In genomic region chr10:62813981-62814380, GRCh38 we compare ENCODE assay signal across 11 cellular contexts. TPM values are rescaled to one million over a fixed set of nuclear protein-coding genes. Genes with fewer than 3 reads are reported as not detected.
DNase-seq lines count a peak whose midpoint lies in the region; ATAC-seq and TF ChIP-seq lines count a peak whose summit lies in the region.
"Had no signal": no experiment of that assay in that cellular context is flagged by ENCODE, and none has a peak within 500 bp of the region (broad histone marks: within the 10 kb centered on the region; RNA-seq: fewer than 3 reads in every experiment).

No MANE protein-coding gene starts in this region.

- DNase-seq in GM06990 (ENCODE audit: extremely low read depth, insufficient read length) (no peak), T-helper 17 cell (no peak), globus pallidus (ENCODE audit: low spot score) (no peak), AG20443 (ENCODE audit: low spot score) (no peak)
- no peak for DNase-seq in effector memory CD8-positive, alpha-beta T cell
- DNase-seq: HCEC 1CT; islet precursor cell; NCI-H2029 treated with DMSO at 0.1 percent for 48 hours; stimulated activated naive CD4-positive, alpha-beta T cell treated with Interleukin-2 at 50 U/mL for 16 hours had no signal

- ATAC-seq in T-helper 17 cell: no peak
- no peak for ATAC-seq in effector memory CD8-positive, alpha-beta T cell (replicated peaks)
- no peak for ATAC-seq in HG02798 (IDR thresholded peaks at IDR 0.05; ENCODE audit: poor library complexity, unreplicated experiment)

- peak overlapping the region in 1 of 21 experiments; percentile 65 for H3K27ac ChIP-seq in skin epidermis

- peaks cover 29% of the 10 kb centered on the region for H3K27me3 Mint-ChIP-seq in T-helper 17 cell
- peaks cover 32 to 42% of the 10 kb centered on the region in 2 donors for H3K27me3 Mint-ChIP-seq in effector memory CD8-positive, alpha-beta T cell

- peaks cover 3% of the 10 kb centered on the region for H3K36me3 Mint-ChIP-seq in T-helper 17 cell (ENCODE audit: low read depth)
- peaks cover 19% of the 10 kb centered on the region for H3K36me3 Mint-ChIP-seq in effector memory CD8-positive, alpha-beta T cell (ENCODE audit: insufficient read depth)

- H3K36me3 ChIP-seq in GM06990 (ENCODE audit: control insufficient read depth, insufficient read depth, low read length): peaks cover 7% of the 10 kb centered on the region

- TF ChIP-seq CTCF in GM06990 (IDR thresholded peaks at IDR 0.05; ENCODE audit: insufficient read depth, low read length, poor library complexity, severe bottlenecking): no peak

- H3K9me3 Mint-ChIP-seq in effector memory CD8-positive, alpha-beta T cell: no peaks in the 10 kb centered on the region

- H3K4me3 Mint-ChIP-seq in T-helper 17 cell: peak overlapping the region; percentile 99
- H3K4me3 Mint-ChIP-seq in effector memory CD8-positive, alpha-beta T cell: peak overlapping the region; percentile 96 to 99

- H3K27ac Mint-ChIP-seq in T-helper 17 cell: peak overlapping the region; percentile 67
- no peak overlapping the region for H3K27ac Mint-ChIP-seq in effector memory CD8-positive, alpha-beta T cell

- H3K27me3 ChIP-seq in GM06990 (replicated peaks; ENCODE audit: control insufficient read depth, insufficient read depth, low read length): no peaks in the 10 kb centered on the region

- H3K9me3 ChIP-seq in T-helper 17 cell (ENCODE audit: control insufficient read depth, low read length, poor library complexity, severe bottlenecking): no peaks in the 10 kb centered on the region

- peak overlapping the region; percentile 68 for H3K4me3 ChIP-seq in GM06990 (replicated peaks; ENCODE audit: low read depth, low read length)
- peak overlapping the region in 5 of 7 experiments; percentile 3 to 87 (median 80) for H3K4me3 ChIP-seq in skin epidermis

- H3K4me1 Mint-ChIP-seq in T-helper 17 cell: peaks cover 45% of the 10 kb centered on the region
- peaks cover 44 to 72% of the 10 kb centered on the region in 2 donors for H3K4me1 Mint-ChIP-seq in effector memory CD8-positive, alpha-beta T cell (ENCODE audit: low read depth in 2 of 2)

RNA-seq across cellular contexts. Expression of gene EGR2, which starts 2.2 kb away (rescaled TPM):
- total RNA-seq in T-helper 17 cell: 1 to 10 TPM; 3.1 to 4.8 TPM

RNA-seq across cellular contexts. Expression of gene ADO, which starts 9.5 kb away (rescaled TPM):
- total RNA-seq in T-helper 17 cell: 10 to 100 TPM in 1 of 2 donors, 1 to 10 TPM in 1; 10.0 to 11.2 TPM
